ENCODE assay signal across 1 cellular context in the genomic region with DNA sequence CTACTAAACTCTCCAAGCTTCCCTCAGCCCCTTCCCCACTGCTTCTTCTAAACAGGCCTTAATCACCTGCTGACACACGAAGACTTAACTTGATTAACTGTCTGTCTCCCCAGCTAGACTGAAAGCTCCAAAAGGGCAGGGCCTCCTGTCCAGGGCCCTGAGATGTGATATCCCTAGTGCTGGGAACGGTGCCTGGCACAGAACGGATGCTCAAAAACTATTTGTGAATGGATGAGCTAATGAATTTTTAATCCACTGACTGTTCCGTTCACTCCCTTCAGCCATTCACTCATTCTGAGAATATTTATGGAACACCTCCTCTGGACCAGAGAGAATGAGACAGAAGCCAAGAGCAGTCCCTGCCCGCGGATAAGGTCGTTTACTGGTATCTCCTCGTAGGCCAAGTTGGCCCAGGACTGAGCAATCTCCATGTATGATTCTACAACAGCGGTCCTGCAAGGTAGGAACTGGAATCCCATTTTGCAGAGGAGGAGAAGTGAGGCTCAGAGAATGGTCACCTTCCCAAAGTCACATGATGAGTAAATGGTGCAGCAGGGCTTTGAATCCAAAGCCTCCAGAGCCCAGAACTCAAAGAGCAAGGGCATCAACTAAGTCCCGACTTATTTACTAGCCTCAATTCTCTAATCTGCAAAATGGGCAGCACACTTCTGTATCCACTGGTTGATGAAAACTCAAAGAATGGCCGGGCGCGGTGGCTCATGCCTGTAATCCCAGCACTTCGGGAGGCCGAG.
TF ChIP-seq lines count a peak whose summit lies in the region.

No MANE protein-coding gene starts in this region.

TF ChIP-seq in HepG2, 621 proteins besides CTCF, POLR2A, EP300 and RAD21:
- TF ChIP-seq NFIB (CRISPR knock-in tag; IDR thresholded peaks at IDR 0.05; ENCODE audit: borderline replicate concordance) (no peak), ZNF629 (CRISPR knock-in tag; conservative IDR thresholded peaks at IDR 0.05) (peak; percentile 73)
